9 cellular contexts compared by ENCODE assay signal in genomic region chr11:8833568-8834275, GRCh38.
A peak's percentile ranks its signal among the peaks of the same experiment; 100 is the strongest.
DNase-seq lines count a peak whose midpoint lies in the region; ATAC-seq, FAIRE-seq and TF ChIP-seq lines count a peak whose summit lies in the region.
"Had no signal": no experiment of that assay in that cellular context is flagged by ENCODE, and none has a peak within 500 bp of the region (broad histone marks: within the 10 kb centered on the region; RNA-seq: fewer than 3 reads in every experiment).

No MANE protein-coding gene starts in this region.

- 65% methylated on average over 3 of the region's 3 CpGs for WGBS in HepG2 (ENCODE audit: low lambda C conversion rate)

- CTCF ChIA-PET in activated CD8-positive, alpha-beta memory T cell treated with anti-CD3 and anti-CD28 coated beads, Interleukin-2, amount 10 ng/mL, durations not matched to agents 7 days and 5 days (lab: Charles Lee), result interaction anchor here (1.2 to 1.3 kb wide), 2 partner anchors 79 to 126 kb away, joined by 3 to 5 read pairs; no protein-coding TSS in a partner anchor
- CTCF ChIA-PET in HepG2 (lab: Yijun Ruan, JAX; ENCODE audit: low intra/inter-chr PET ratio, low total read pairs), result no interaction called here

- peak overlapping the region in 4 of 11 experiments; percentile 59 to 77 (median 73); a peak in 6 of 22 replicates for H3K9ac ChIP-seq in BLaER1 treated with 17β-estradiol and CSF1 and Interleukin-3, amounts not matched to agents 10 nM and 100 nM
- H3K9ac ChIP-seq in HUES48 (ENCODE audit: low read depth, low read length) (no peak overlapping the region), HepG2 (ENCODE audit: insufficient read depth, low read depth, low read length) (no peak overlapping the region)

- H3K9me3 Mint-ChIP-seq in activated CD8-positive, alpha-beta memory T cell treated with anti-CD3 and anti-CD28 coated beads, Interleukin-2, amount 10 ng/mL, durations not matched to agents 7 days and 5 days (ENCODE audit: low read depth), result no peaks in the 10 kb centered on the region
- H3K9me3 Mint-ChIP-seq: activated T-cell treated with anti-CD3 and anti-CD28 coated beads, Interleukin-2, amount 50 U/mL, for 4 hours had no signal

- no peaks in the 10 kb centered on the region for H3K36me3 Mint-ChIP-seq in activated CD8-positive, alpha-beta memory T cell treated with anti-CD3 and anti-CD28 coated beads, Interleukin-2, amount 10 ng/mL, durations not matched to agents 7 days and 5 days

- no peak for FAIRE-seq in HepG2 (lab: Jason Lieb, UNC)

- peaks cover 26% of the 10 kb centered on the region for H3K27me3 Mint-ChIP-seq in activated CD8-positive, alpha-beta memory T cell treated with anti-CD3 and anti-CD28 coated beads, Interleukin-2, amount 10 ng/mL, durations not matched to agents 7 days and 5 days

- no peaks in the 10 kb centered on the region for H4K20me1 ChIP-seq in BLaER1 treated with 17β-estradiol and CSF1 and Interleukin-3, amounts not matched to agents 10 nM and 100 nM
- H4K20me1 ChIP-seq in HepG2 (ENCODE audit: insufficient read depth, low read length), result no peaks in the 10 kb centered on the region

- intact Hi-C loops in Right ventricle myocardium superior (cut with DNase I) (no loop called here), HepG2 (cut with micrococcal nuclease; ENCODE audit: unreplicated experiment) (no loop called here)

- H3K79me2 ChIP-seq in HepG2 (ENCODE audit: insufficient read depth, low read length), result no peaks in the 10 kb centered on the region

- DNase-seq in choroid plexus epithelial cell (ENCODE audit: low read depth) (peak; percentile 71), myocyte (ENCODE audit: low read depth) (peak; percentile 52), Right ventricle myocardium superior (no peak), HepG2 (ENCODE audit: low spot score) (no peak)
- no peak for DNase-seq in activated CD8-positive, alpha-beta memory T cell treated with anti-CD3 and anti-CD28 coated beads, Interleukin-2, amount 10 ng/mL, durations not matched to agents 7 days and 5 days
- DNase-seq: activated T-cell treated with anti-CD3 and anti-CD28 coated beads, Interleukin-2, amount 50 U/mL, for 4 hours had no signal

- H3K27me3 ChIP-seq in BLaER1 treated with 17β-estradiol and CSF1 and Interleukin-3, amounts not matched to agents 10 nM and 100 nM, result no peaks in the 10 kb centered on the region
- H3K27me3 ChIP-seq in HUES48 (ENCODE audit: control insufficient read depth, insufficient read depth, low read length) (no peaks in the 10 kb centered on the region), HepG2 (ENCODE audit: control insufficient read depth in 1 of 2, insufficient read depth in 2 of 2, low read length in 2 of 2) (peaks cover 1 to 13% of the 10 kb centered on the region in 2 experiments; a peak in 4 of 5 replicates)

- H3K27ac Mint-ChIP-seq in activated CD8-positive, alpha-beta memory T cell treated with anti-CD3 and anti-CD28 coated beads, Interleukin-2, amount 10 ng/mL, durations not matched to agents 7 days and 5 days, result no peak overlapping the region

- in situ Hi-C loops in HepG2 (cut with HindIII; ENCODE audit: extremely low pct_ligation_motif_present, low pct_unique_long_range_greater_than_20kb), result no loop called here

- TF ChIP-seq CTCF in choroid plexus epithelial cell (conservative IDR thresholded peaks at IDR 0.05; ENCODE audit: low read depth, low read length), result no peak
- TF ChIP-seq CTCF in HepG2 (CRISPR knock-in tag; IDR thresholded peaks at IDR 0.05), result no peak

- peak overlapping the region; percentile 73 to 95 (median 87); a peak in 20 of 22 replicates for H3K4me2 ChIP-seq in BLaER1 treated with 17β-estradiol and CSF1 and Interleukin-3, amounts not matched to agents 10 nM and 100 nM
- H3K4me2 ChIP-seq in HepG2 (ENCODE audit: low read depth, low read length), result no peak overlapping the region

- peaks cover 18% of the 10 kb centered on the region for H3K4me1 Mint-ChIP-seq in activated CD8-positive, alpha-beta memory T cell treated with anti-CD3 and anti-CD28 coated beads, Interleukin-2, amount 10 ng/mL, durations not matched to agents 7 days and 5 days

- TF ChIP-seq POLR2A in HepG2 (IDR thresholded peaks at IDR 0.05; ENCODE audit: insufficient read depth in 1 of 2, low read depth in 2 of 2, low read length in 2 of 2), result no peak

- no TSS peak for BruUV-seq in HepG2 (replicated peaks; lab: Mats Ljungman, UMichigan)

- TF ChIP-seq EP300 in HepG2 (IDR thresholded peaks at IDR 0.05; ENCODE audit: low read depth in 2 of 2, low read length in 2 of 2) (no peak), HepG2 (CRISPR knock-in tag; IDR thresholded peaks at IDR 0.05; ENCODE audit: borderline replicate concordance) (no peak)

- no peaks in the 10 kb centered on the region; a peak in 1 of 22 replicates for H3K9me3 ChIP-seq in BLaER1 treated with 17β-estradiol and CSF1 and Interleukin-3, amounts not matched to agents 10 nM and 100 nM (replicated peaks in 1 of 11)
- H3K9me3 ChIP-seq in HUES48 (ENCODE audit: control insufficient read depth, insufficient read depth, low read length) (no peaks in the 10 kb centered on the region), HepG2 (ENCODE audit: low read length) (no peaks in the 10 kb centered on the region)

- peak overlapping the region in 2 of 10 experiments; percentile 12 to 44; a peak in 1 of 20 replicates for H3K4me3 ChIP-seq in BLaER1 treated with 17β-estradiol and CSF1 and Interleukin-3, amounts not matched to agents 10 nM and 100 nM
- H3K4me3 ChIP-seq in HUES48 (ENCODE audit: low read depth, low read length) (no peak overlapping the region; the same call in 1 of the 2 replicates), choroid plexus epithelial cell (ENCODE audit: low read depth, low read length) (no peak overlapping the region), HepG2 (replicated peaks in 1 of 3; ENCODE audit: insufficient read depth in 1 of 3, low read depth in 2 of 3, low read length in 3 of 3) (no peak overlapping the region)

- POLR2A ChIA-PET in HepG2 (lab: Yijun Ruan, JAX), result interaction anchor here (1.2 kb wide), 1 partner anchor 151 kb away, joined by 4 read pairs; the partner anchor contains the start of genes RPL27A and TRIM66

- H2AFZ ChIP-seq in HepG2 (ENCODE audit: low read length), result no peak overlapping the region

- TF ChIP-seq RAD21 in HepG2 (CRISPR knock-in tag; IDR thresholded peaks at IDR 0.05), result no peak

- ATAC-seq in HG03175 (IDR thresholded peaks at IDR 0.05; ENCODE audit: unreplicated experiment) (no peak), Right ventricle myocardium superior (ENCODE audit: poor library complexity) (no peak), HepG2 (no peak)
- ATAC-seq in activated CD8-positive, alpha-beta memory T cell treated with anti-CD3 and anti-CD28 coated beads, Interleukin-2, amount 10 ng/mL, durations not matched to agents 7 days and 5 days, result no peak

- no peaks in the 10 kb centered on the region for H3K36me3 ChIP-seq in BLaER1 treated with 17β-estradiol and CSF1 and Interleukin-3, amounts not matched to agents 10 nM and 100 nM
- no peaks in the 10 kb centered on the region for H3K36me3 ChIP-seq in HUES48 (ENCODE audit: control insufficient read depth, insufficient read depth, low read length)
- H3K36me3 ChIP-seq in HepG2 (replicated peaks in 1 of 2; ENCODE audit: control insufficient read depth in 1 of 2, insufficient read depth in 2 of 2, low read length in 2 of 2), result no peaks in the 10 kb centered on the region

- H3K4me1 ChIP-seq in BLaER1 treated with 17β-estradiol and CSF1 and Interleukin-3, amounts not matched to agents 10 nM and 100 nM, result peaks cover 33 to 65% (median 59%) of the 10 kb centered on the region in 10 experiments
- H3K4me1 ChIP-seq in HUES48 (ENCODE audit: control insufficient read depth, insufficient read depth, low read length), result peaks cover 29% of the 10 kb centered on the region
- H3K4me1 ChIP-seq in HepG2 (ENCODE audit: insufficient read depth, low read length), result peaks cover 8% of the 10 kb centered on the region; the same call in 1 of the 2 replicates

- no peak overlapping the region for H3K4me3 Mint-ChIP-seq in activated CD8-positive, alpha-beta memory T cell treated with anti-CD3 and anti-CD28 coated beads, Interleukin-2, amount 10 ng/mL, durations not matched to agents 7 days and 5 days
- H3K4me3 Mint-ChIP-seq: activated T-cell treated with anti-CD3 and anti-CD28 coated beads, Interleukin-2, amount 50 U/mL, for 4 hours had no signal

- H3K27ac ChIP-seq in BLaER1 treated with 17β-estradiol and CSF1 and Interleukin-3, amounts not matched to agents 10 nM and 100 nM, result peak overlapping the region in 8 of 11 experiments; percentile 70 to 87 (median 78); a peak in 14 of 22 replicates
- H3K27ac ChIP-seq in HUES48 (ENCODE audit: low read depth, low read length), result peak overlapping the region; percentile 68
- no peak overlapping the region for H3K27ac ChIP-seq in HepG2 (ENCODE audit: extremely low read length, insufficient read depth, low read length)

TF ChIP-seq in HepG2, 621 proteins besides CTCF, POLR2A, EP300 and RAD21:
- TF ChIP-seq ZNF234 (CRISPR knock-in tag; conservative IDR thresholded peaks at IDR 0.05) (no peak), ZNF333 (CRISPR knock-in tag; IDR thresholded peaks at IDR 0.05; ENCODE audit: borderline replicate concordance) (no peak), TEAD3 (CRISPR knock-in tag; optimal IDR thresholded peaks at IDR 0.05; ENCODE audit: borderline replicate concordance) (no peak), ZBTB25 (CRISPR knock-in tag; IDR thresholded peaks at IDR 0.05) (no peak), ZNF256 (CRISPR knock-in tag; conservative IDR thresholded peaks at IDR 0.05) (no peak), NFYC (CRISPR knock-in tag; IDR thresholded peaks at IDR 0.05) (no peak), RFX1 (IDR thresholded peaks at IDR 0.05) (no peak), NR2C2 (CRISPR knock-in tag; IDR thresholded peaks at IDR 0.05; ENCODE audit: borderline replicate concordance) (no peak), ZFYVE20 (CRISPR knock-in tag; IDR thresholded peaks at IDR 0.05; ENCODE audit: borderline replicate concordance, low read depth) (no peak), CENPX (CRISPR knock-in tag; IDR thresholded peaks at IDR 0.05) (no peak)
TF ChIP-seq in HepG2: peak in this region for 0.

Comparison
In these comparisons a context has a peak if more than half of its experiments do, and no peak if none do; other contexts are left out.
1. DNase-seq: peak in choroid plexus epithelial cell (single experiment) and myocyte (single experiment); none in activated CD8-positive, alpha-beta memory T cell treated with anti-CD3 and anti-CD28 coated beads, Interleukin-2, amount 10 ng/mL, durations not matched to agents 7 days and 5 days (single experiment), Right ventricle myocardium superior (single experiment) and HepG2 (single experiment).